In genomic region chr14:75335588-75335987, GRCh38 we compare ENCODE assay signal across 12 cellular contexts. TPM values are rescaled to one million over a fixed set of nuclear protein-coding genes. Genes with fewer than 3 reads are reported as not detected.
A peak's percentile ranks its signal among the peaks of the same experiment; 100 is the strongest.
DNase-seq lines count a peak whose midpoint lies in the region; ATAC-seq, FAIRE-seq and TF ChIP-seq lines count a peak whose summit lies in the region.
"Had no signal": no experiment of that assay in that cellular context is flagged by ENCODE, and none has a peak within 500 bp of the region (broad histone marks: within the 10 kb centered on the region; RNA-seq: fewer than 3 reads in every experiment).

No MANE protein-coding gene starts in this region.

- H3K27me3 Mint-ChIP-seq in neural crest cell (ENCODE audit: low read depth), result no peaks in the 10 kb centered on the region

- H3K4me1 ChIP-seq in BLaER1, result peaks cover 61% of the 10 kb centered on the region
- no peaks in the 10 kb centered on the region for H3K4me1 ChIP-seq in mammary epithelial cell (ENCODE audit: insufficient read depth, low read length)

- no TSS peak for BruUV-seq in mammary epithelial cell (replicated peaks; lab: Mats Ljungman, UMichigan)

- TF ChIP-seq CTCF in mammary epithelial cell (conservative IDR thresholded peaks at IDR 0.05 in 1 of 2, IDR thresholded peaks at IDR 0.05 in 1 of 2; ENCODE audit: extremely low read depth in 1 of 2, insufficient read depth in 1 of 2, low read depth in 1 of 2, low read length in 2 of 2), result no peak
- TF ChIP-seq CTCF in neural crest cell (conservative IDR thresholded peaks at IDR 0.05), result no peak
- TF ChIP-seq CTCF in GM10248 (IDR thresholded peaks at IDR 0.05; ENCODE audit: control extremely low read depth, extremely low read depth, low read depth, missing control alignments), result no peak

- H3K9ac ChIP-seq in BLaER1 (no peak overlapping the region), mammary epithelial cell (ENCODE audit: insufficient read depth, low read length) (no peak overlapping the region)

- peak; percentile 89 for FAIRE-seq in GM12892 (lab: Jason Lieb, UNC)
- FAIRE-seq: islet of Langerhans had no signal

- H3K79me2 ChIP-seq in mammary epithelial cell (ENCODE audit: insufficient read depth, low read length), result no peaks in the 10 kb centered on the region

- in situ Hi-C loops in mammary epithelial cell (cut with MboI; ENCODE audit: low sequenced_read_pairs in 2 of 2), result no loop called here

- no peaks in the 10 kb centered on the region for H3K27me3 ChIP-seq in BLaER1
- H3K27me3 ChIP-seq in mammary epithelial cell (ENCODE audit: insufficient read depth, low read length), result peaks cover 5% of the 10 kb centered on the region

- H3K36me3 Mint-ChIP-seq in neural crest cell (ENCODE audit: low read depth), result peaks cover 4% of the 10 kb centered on the region

- peak; percentile 28; the same call in 1 of the 2 replicates for TF ChIP-seq POLR2A in GM12892 (IDR thresholded peaks at IDR 0.05; ENCODE audit: low read depth, low read length)

- H3K36me3 ChIP-seq in BLaER1, result no peaks in the 10 kb centered on the region
- no peaks in the 10 kb centered on the region for H3K36me3 ChIP-seq in mammary epithelial cell (ENCODE audit: insufficient read depth, low read length)

- DNase-seq in GM12892 (ENCODE audit: insufficient read length) (no peak), mammary epithelial cell (no peak), neural crest cell (ENCODE audit: low read depth, low spot score) (no peak), GM10248 (ENCODE audit: extremely low spot score) (no peak), NCI-H748 treated with DMSO at 0.1 percent for 48 hours (lab: John Stamatoyannopoulos, UW) (no peak)
- DNase-seq: NCI-H524 treated with DMSO at 0.1 percent for 48 hours, nephron progenitor cell had no signal

- ATAC-seq in HG02623 (IDR thresholded peaks at IDR 0.05; ENCODE audit: unreplicated experiment), result no peak
- ATAC-seq in GM19351 (IDR thresholded peaks at IDR 0.05; ENCODE audit: unreplicated experiment), result no peak

- H3K4me3 ChIP-seq in BLaER1 (no peak overlapping the region), mammary epithelial cell (replicated peaks in 1 of 3; ENCODE audit: insufficient read depth in 1 of 3, low read depth in 2 of 3, low read length in 3 of 3) (no peak overlapping the region)

- intact Hi-C loops in mammary epithelial cell (cut with micrococcal nuclease), result no loop called here

- H3K9me3 ChIP-seq in BLaER1 (peaks cover 14% of the 10 kb centered on the region), mammary epithelial cell (replicated peaks; ENCODE audit: insufficient read depth, low read length) (no peaks in the 10 kb centered on the region)

- no peaks in the 10 kb centered on the region for H4K20me1 ChIP-seq in BLaER1
- no peaks in the 10 kb centered on the region for H4K20me1 ChIP-seq in mammary epithelial cell (ENCODE audit: insufficient read depth, low read length)

- dilution Hi-C loops in mammary epithelial cell (cut with HindIII; ENCODE audit: low sequenced_read_pairs), result loop anchor here (5.0 kb wide), 1 partner anchor 33 kb away; no protein-coding TSS in a partner anchor

- CTCF ChIA-PET in mammary epithelial cell (lab: Charles Lee; ENCODE audit: low non-redundant PET) (no interaction called here), GM10248 (lab: Yijun Ruan, JAX) (interaction anchor here (0.6 to 1.4 kb wide), 3 partner anchors 16 to 197 kb away, joined by 3 to 4 read pairs (median 3); no protein-coding TSS in a partner anchor)

- H2AFZ ChIP-seq in mammary epithelial cell (ENCODE audit: low read depth, low read length), result peak overlapping the region; percentile 15

- 6% methylated on average over 6 of the region's 6 CpGs for WGBS in mammary epithelial cell (ENCODE audit: low coverage, missing lambda C conversion rate)

- POLR2A ChIA-PET in GM10248 (lab: Yijun Ruan, JAX), result interaction anchor here (0.6 kb wide), 1 partner anchor 221 kb away, joined by 4 read pairs; no protein-coding TSS in a partner anchor

- H3K4me1 Mint-ChIP-seq in neural crest cell, result peaks cover 20% of the 10 kb centered on the region

- no peak overlapping the region for H3K4me3 Mint-ChIP-seq in neural crest cell
- H3K4me3 Mint-ChIP-seq: nephron progenitor cell had no signal

- H3K27ac Mint-ChIP-seq in neural crest cell (ENCODE audit: unreplicated experiment), result peak overlapping the region; percentile 22
- H3K27ac Mint-ChIP-seq: nephron progenitor cell had no signal

- H3K27ac ChIP-seq in BLaER1 (peak overlapping the region; percentile 93), mammary epithelial cell (ENCODE audit: insufficient read depth, low read depth, low read length) (no peak overlapping the region)
- H3K27ac ChIP-seq: C4-2B had no signal

- H3K9me3 Mint-ChIP-seq in neural crest cell, result peaks cover 2% of the 10 kb centered on the region

- peak overlapping the region; percentile 90 for H3K4me2 ChIP-seq in BLaER1
- no peak overlapping the region for H3K4me2 ChIP-seq in mammary epithelial cell (ENCODE audit: insufficient read depth, low read depth, low read length)

RNA-seq across cellular contexts. Expression of gene FOS, which starts 57.0 kb away (rescaled TPM):
- polyA plus RNA-seq in GM12892 (2012; ENCODE audit: missing spikeins), result 5.3 TPM
- total RNA-seq in mammary epithelial cell (100 to 1,000 TPM in 1 of 2 donors, 10 to 100 TPM in 1; 78.5 to 204 TPM), neural crest cell (3.8 and 5.8 TPM in 2 replicates)
- polyA plus RNA-seq in mammary epithelial cell, result 89.9 TPM
- 233 TPM for polyA minus RNA-seq in mammary epithelial cell

Comparison
In these comparisons a context has a peak if more than half of its experiments do, and no peak if none do; other contexts are left out.
1. RNA of gene FOS, which starts 57.0 kb away (total RNA-seq): 78.5 to 204 TPM in mammary epithelial cell; 3.8 to 5.8 TPM in neural crest cell; every median in the first group is over 10 times any median in the second.